21 cellular contexts compared by ENCODE assay signal in the genomic region with DNA sequence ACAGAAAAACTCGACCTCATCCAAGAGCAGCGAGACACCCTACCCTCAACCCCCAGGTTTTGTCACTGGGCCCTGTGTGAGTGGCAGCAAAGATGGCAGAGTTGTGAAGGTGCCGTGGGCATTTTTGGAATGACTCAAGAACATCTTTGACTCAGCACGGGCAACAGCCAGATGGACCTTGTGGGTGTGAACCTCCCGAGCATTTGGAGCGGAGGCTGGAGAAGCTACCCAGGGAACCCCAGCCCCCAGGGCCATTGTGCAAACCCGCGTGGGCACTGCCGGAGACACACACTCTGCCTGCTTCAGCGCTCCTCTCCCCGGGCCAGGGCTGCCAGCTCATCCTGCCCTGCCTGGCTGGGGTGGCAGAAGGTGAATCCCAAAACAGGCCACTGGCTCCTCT.
A peak's percentile ranks its signal among the peaks of the same experiment; 100 is the strongest.
DNase-seq lines count a peak whose midpoint lies in the region; ATAC-seq and TF ChIP-seq lines count a peak whose summit lies in the region.
"Had no signal": no experiment of that assay in that cellular context is flagged by ENCODE, and none has a peak within 500 bp of the region (broad histone marks: within the 10 kb centered on the region; RNA-seq: fewer than 3 reads in every experiment).

No MANE protein-coding gene starts in this region.

- DNase-seq in IMR-90 (no peak), RWPE2 (ENCODE audit: low spot score) (no peak), occipital lobe (lab: John Stamatoyannopoulos, UW) (peak; percentile 61), NCI-H748 (lab: John Stamatoyannopoulos, UW; ENCODE audit: unreplicated experiment) (no peak), T-helper 17 cell (no peak), NCI-H1105 (lab: John Stamatoyannopoulos, UW) (no peak)
- no peak for DNase-seq in stimulated activated CD4-positive, alpha-beta T cell treated with anti-CD3 and anti-CD28 coated beads, Interleukin-1b, Interleukin-23, amount 100 ng/mL, for 48 hours
- DNase-seq: BE2C; CD4-positive, CD25-positive, alpha-beta regulatory T cell; HCEC 1CT; NCI-H1092 treated with DMSO at 0.1 percent for 48 hours; NCI-H146; NCI-H2029; NCI-H2227 treated with DMSO at 0.1 percent for 48 hours; NCI-H510A; NCI-H748 treated with DMSO at 0.1 percent for 48 hours; PC-9 had no signal

- H3K9me1 ChIP-seq in IMR-90 (ENCODE audit: insufficient read depth, low read length): peaks cover 10% of the 10 kb centered on the region

- H2BK20ac ChIP-seq in IMR-90 (ENCODE audit: low read depth, low read length): no peak overlapping the region

- no peak overlapping the region for H3K18ac ChIP-seq in IMR-90 (ENCODE audit: low read depth, low read length)

- WGBS in IMR-90 (ENCODE audit: extremely low coverage in 2 of 2, insufficient read length in 1 of 2), 2 experiments: 94% methylated on average over 7 of the region's 11 CpGs; no CpG with 5 or more reads in 1 of the 2 experiments

- H3K4me2 ChIP-seq in IMR-90 (ENCODE audit: low read depth, low read length): no peak overlapping the region
- H3K4me2 ChIP-seq: A549, GM23338, PC-9 had no signal

- no peak overlapping the region for H2AFZ ChIP-seq in IMR-90 (replicated peaks; ENCODE audit: low read length, poor library complexity)
- H2AFZ ChIP-seq: GM23338, PC-9 had no signal

- H4K20me1 ChIP-seq in IMR-90 (ENCODE audit: insufficient read depth, low read length): no peaks in the 10 kb centered on the region

- H3K27ac ChIP-seq in IMR-90 (ENCODE audit: insufficient read depth, low read length): no peak overlapping the region
- no peak overlapping the region for H3K27ac ChIP-seq in RWPE2 (ENCODE audit: poor library complexity, severe bottlenecking)
- H3K27ac ChIP-seq: PC-9 had no signal

- TF ChIP-seq CTCF in IMR-90 (conservative IDR thresholded peaks at IDR 0.05; ENCODE audit: low read depth, low read length) (no peak), RWPE2 (IDR thresholded peaks at IDR 0.05; ENCODE audit: poor library complexity, severe bottlenecking) (no peak)

- no TSS peak for BruUV-seq in IMR-90 (replicated peaks; lab: Mats Ljungman, UMichigan)

- no peak for TF ChIP-seq POLR2A in IMR-90 (IDR thresholded peaks at IDR 0.05; ENCODE audit: low read depth, low read length)

- no peaks in the 10 kb centered on the region for H3K36me3 ChIP-seq in IMR-90 (ENCODE audit: control insufficient read depth, insufficient read depth, low read length)
- H3K36me3 ChIP-seq in RWPE2 (ENCODE audit: low read depth): no peaks in the 10 kb centered on the region
- H3K36me3 ChIP-seq: BE2C had no signal

- H4K5ac ChIP-seq in IMR-90 (ENCODE audit: low read depth, low read length): no peak overlapping the region

- H3K56ac ChIP-seq in IMR-90 (ENCODE audit: extremely low read depth, insufficient read depth, low read length): no peak overlapping the region

- H2AK5ac ChIP-seq in IMR-90 (ENCODE audit: low read depth, low read length): no peak overlapping the region

- intact Hi-C loops in IMR-90 (cut with micrococcal nuclease): no loop called here

- dilution Hi-C loops in IMR-90 (cut with HindIII; ENCODE audit: low sequenced_read_pairs, unreplicated experiment): no loop called here

- H3K4me1 ChIP-seq in IMR-90 (ENCODE audit: control insufficient read depth, insufficient read depth, low read length) (peaks cover 16% of the 10 kb centered on the region), RWPE2 (ENCODE audit: insufficient read depth, poor library complexity, severe bottlenecking) (peaks cover 7% of the 10 kb centered on the region)
- H3K4me1 ChIP-seq: BE2C had no signal

- no peak overlapping the region for H3K4ac ChIP-seq in IMR-90 (ENCODE audit: low read depth, low read length)

- CTCF ChIA-PET in IMR-90 (lab: Yijun Ruan, JAX): interaction anchor here (1.0 kb wide), 1 partner anchor 299 kb away, joined by 3 read pairs; no protein-coding TSS in a partner anchor

- no peak overlapping the region for H3K23ac ChIP-seq in IMR-90 (ENCODE audit: low read depth, low read length)

- peak overlapping the region; percentile 39 for H2AK9ac ChIP-seq in IMR-90 (replicated peaks; ENCODE audit: low read depth, low read length, poor library complexity)

- H2BK15ac ChIP-seq in IMR-90 (ENCODE audit: low read depth, low read length): no peak overlapping the region

- H3K4me3 ChIP-seq in IMR-90 (ENCODE audit: insufficient read depth, low read depth, low read length): no peak overlapping the region
- H3K4me3 ChIP-seq in RWPE2 (ENCODE audit: severe bottlenecking): no peak overlapping the region
- H3K4me3 ChIP-seq: A549, GM23338, PC-9 had no signal

- no peak overlapping the region for H2BK5ac ChIP-seq in IMR-90 (ENCODE audit: low read depth, low read length, poor library complexity, severe bottlenecking)

- no peaks in the 10 kb centered on the region for H3K36me3 Mint-ChIP-seq in T-helper 17 cell (ENCODE audit: low read depth)
- H3K36me3 Mint-ChIP-seq: CD4-positive, CD25-positive, alpha-beta regulatory T cell had no signal

- no peaks in the 10 kb centered on the region for H3K9me3 ChIP-seq in IMR-90 (ENCODE audit: control insufficient read depth, insufficient read depth, low read length)
- H3K9me3 ChIP-seq in RWPE2 (ENCODE audit: severe bottlenecking): no peaks in the 10 kb centered on the region
- H3K9me3 ChIP-seq in T-helper 17 cell (ENCODE audit: control insufficient read depth, low read length, poor library complexity, severe bottlenecking): no peaks in the 10 kb centered on the region
- H3K9me3 ChIP-seq: A549, BE2C had no signal

- H3K4me1 Mint-ChIP-seq in T-helper 17 cell: peaks cover 2% of the 10 kb centered on the region
- H3K4me1 Mint-ChIP-seq: CD4-positive, CD25-positive, alpha-beta regulatory T cell had no signal

- no peak overlapping the region for H3K14ac ChIP-seq in IMR-90 (replicated peaks; ENCODE audit: low read depth, low read length)

- H2BK120ac ChIP-seq in IMR-90 (ENCODE audit: low read depth, low read length): no peak overlapping the region

- no peak overlapping the region for H4K91ac ChIP-seq in IMR-90 (ENCODE audit: insufficient read depth, low read depth, low read length)

- no peak overlapping the region for H3K4me3 Mint-ChIP-seq in T-helper 17 cell
- H3K4me3 Mint-ChIP-seq: CD4-positive, CD25-positive, alpha-beta regulatory T cell; GM23338 had no signal

- in situ Hi-C loops in IMR-90 (cut with MboI; ENCODE audit: low sequenced_read_pairs): no loop called here

- no peaks in the 10 kb centered on the region; a peak in 1 of 4 replicates for H3K79me1 ChIP-seq in IMR-90 (ENCODE audit: low read depth in 1 of 2, low read length in 2 of 2)

- ATAC-seq in IMR-90 (ENCODE audit: low read depth) (no peak), RWPE2 (ENCODE audit: low read depth) (peak; percentile 39), esophagus mucosa (peak; percentile 70), T-helper 17 cell (no peak)
- ATAC-seq: A549, GM23338, SK-N-SH treated with all-trans-retinoic acid at 6 μM for 48 hours had no signal

- peaks cover 3% of the 10 kb centered on the region for H3K27me3 Mint-ChIP-seq in T-helper 17 cell
- H3K27me3 Mint-ChIP-seq: CD4-positive, CD25-positive, alpha-beta regulatory T cell had no signal

- POLR2A ChIA-PET in IMR-90 (lab: Charles Lee; ENCODE audit: unreplicated experiment): no interaction called here

- no peak for TF ChIP-seq RAD21 in IMR-90 (IDR thresholded peaks at IDR 0.05; ENCODE audit: low read length)

- H3K27me3 ChIP-seq in IMR-90 (ENCODE audit: control insufficient read depth, insufficient read depth, low read length) (no peaks in the 10 kb centered on the region), RWPE2 (ENCODE audit: insufficient read depth, poor library complexity, severe bottlenecking) (no peaks in the 10 kb centered on the region)
- H3K27me3 ChIP-seq: BE2C had no signal

- no peak overlapping the region for H3K9ac ChIP-seq in IMR-90 (ENCODE audit: low read depth, low read length)

- no peak overlapping the region for H3K27ac Mint-ChIP-seq in T-helper 17 cell
- H3K27ac Mint-ChIP-seq: CD4-positive, CD25-positive, alpha-beta regulatory T cell; GM23338 had no signal

- H4K8ac ChIP-seq in IMR-90 (ENCODE audit: low read depth in 2 of 2, low read length in 2 of 2): no peak overlapping the region

TF ChIP-seq in IMR-90, 13 proteins besides CTCF, POLR2A, EP300 and RAD21:
- TF ChIP-seq CHD1 (IDR thresholded peaks at IDR 0.05; ENCODE audit: low read depth, low read length) (no peak), MAFK (IDR thresholded peaks at IDR 0.05; ENCODE audit: low read depth, low read length) (no peak), CEBPB (IDR thresholded peaks at IDR 0.05; ENCODE audit: low read depth, low read length) (no peak), FOS (IDR thresholded peaks at IDR 0.05; ENCODE audit: low read depth, low read length) (no peak), MAZ (IDR thresholded peaks at IDR 0.05; ENCODE audit: borderline replicate concordance, low read depth, low read length) (no peak)
TF ChIP-seq in IMR-90: peak in this region for 0.

Comparison
In these comparisons a context has a peak if more than half of its experiments do, and no peak if none do; other contexts are left out.
1. ATAC-seq: peak in RWPE2 (single experiment) and esophagus mucosa (single experiment); none in IMR-90 (single experiment) and T-helper 17 cell (single experiment).